ENCODE assay signal across 19 cellular contexts in the genomic region with DNA sequence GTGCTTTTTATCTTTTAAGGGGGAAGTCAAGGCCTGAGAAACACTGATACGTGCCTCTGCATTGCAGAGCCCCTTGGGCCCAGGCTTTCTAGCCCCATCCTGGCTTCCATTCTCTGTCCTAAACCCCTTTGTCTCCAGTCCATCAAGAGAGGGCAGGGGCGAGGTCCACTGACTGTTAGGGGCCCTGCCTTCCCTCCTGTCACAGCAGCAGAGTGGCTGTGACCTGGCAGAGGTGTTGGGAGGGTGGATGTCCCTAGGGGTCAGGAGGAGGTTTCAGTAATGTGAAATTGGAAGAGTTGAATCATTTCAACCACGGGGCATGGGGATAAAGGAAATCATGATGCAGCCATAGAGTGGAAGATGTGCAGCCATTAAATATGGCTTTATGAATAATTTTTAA. TPM values are rescaled to one million over a fixed set of nuclear protein-coding genes. Genes with fewer than 3 reads are reported as not detected.
"Had no signal": no experiment of that assay in that cellular context is flagged by ENCODE, and none has a peak within 500 bp of the region (broad histone marks: within the 10 kb centered on the region; RNA-seq: fewer than 3 reads in every experiment).

No MANE protein-coding gene starts in this region.

- H3K27me3 ChIP-seq: brain microvascular endothelial cell, foreskin keratinocyte, sigmoid colon, thyroid gland, uterus had no signal

- H3K4me3 ChIP-seq: left ventricle myocardium inferior, sigmoid colon, thyroid gland, uterus had no signal

- H3K27ac ChIP-seq: brain microvascular endothelial cell, foreskin keratinocyte, left ventricle myocardium inferior, neutrophil, parathyroid adenoma, sigmoid colon, thyroid gland had no signal

- H3K9me3 ChIP-seq: left ventricle myocardium inferior, neutrophil, sigmoid colon, thyroid gland, uterus had no signal

- H3K4me3 Mint-ChIP-seq: stimulated activated memory B cell treated with anti-CD40 and anti-IgM and Interleukin-4, amounts not matched to agents 10 μg/mL and 1 μg/mL and 100 μg/mL, for 72 hours had no signal

- H3K4me1 ChIP-seq: foreskin keratinocyte had no signal

- H3K9me3 Mint-ChIP-seq: activated T-helper 2 cell treated with anti-CD3 and anti-CD28 coated beads, Interferon-gamma antibody, Interleukin-2, Interleukin-4, amounts not matched to agents 10 μg/mL and 5 μg/mL and 100 μg/mL, durations not matched to agents 14 hours and 24 hours and 36 hours; stimulated activated memory B cell treated with anti-CD40 and anti-IgM and Interleukin-4, amounts not matched to agents 10 μg/mL and 1 μg/mL and 100 μg/mL, for 72 hours had no signal

- H3K36me3 Mint-ChIP-seq: stimulated activated memory B cell treated with anti-CD40 and anti-IgM and Interleukin-4, amounts not matched to agents 10 μg/mL and 1 μg/mL and 100 μg/mL, for 72 hours had no signal

- ATAC-seq: foreskin keratinocyte; stimulated activated memory B cell treated with anti-CD40 and anti-IgM and Interleukin-4, amounts not matched to agents 10 μg/mL and 1 μg/mL and 100 μg/mL, for 72 hours had no signal

- H3K36me3 ChIP-seq: brain microvascular endothelial cell, left ventricle myocardium inferior, neutrophil, sigmoid colon, thyroid gland, uterus had no signal

- DNase-seq: activated CD4-positive, alpha-beta T cell treated with anti-CD3 and anti-CD28 coated beads, Interleukin-2, amount 50 U/mL, for 4 hours; activated CD4-positive, CD25-positive, alpha-beta regulatory T cell treated with anti-CD3 and anti-CD28 coated beads, Interleukin-2, amount 50 U/mL, for 72 hours; activated naive CD4-positive, alpha-beta T cell treated with Interleukin-2 at 50 U/mL for 16 hours; activated T-cell treated with anti-CD3 and anti-CD28 coated beads for 4 hours; brain microvascular endothelial cell; central memory CD4-positive, alpha-beta T cell; foreskin keratinocyte; glutamatergic neuron; hippocampal formation; left ventricle myocardium inferior; sigmoid colon; stimulated activated CD4-positive, alpha-beta T cell treated with anti-CD3 and anti-CD28 coated beads, Interleukin-4, amount 100 ng/mL, for 24 hours; thyroid gland; uterus had no signal

- H3K27ac Mint-ChIP-seq: activated T-helper 2 cell treated with anti-CD3 and anti-CD28 coated beads, Interferon-gamma antibody, Interleukin-2, Interleukin-4, amounts not matched to agents 10 μg/mL and 5 μg/mL and 100 μg/mL, durations not matched to agents 14 hours and 24 hours and 36 hours; stimulated activated memory B cell treated with anti-CD40 and anti-IgM and Interleukin-4, amounts not matched to agents 10 μg/mL and 1 μg/mL and 100 μg/mL, for 72 hours had no signal

RNA-seq across cellular contexts. Expression of a gene that starts 54.9 kb away (rescaled TPM):
- total RNA-seq: T-helper 1 cell treated with Interleukin-12 subunit alpha and Interleukin-12 subunit beta and Interleukin-4 antibody, amounts not matched to agents 30 ng/mL and 1 ng/mL, for 36 hours had no signal
